In the genomic region with DNA sequence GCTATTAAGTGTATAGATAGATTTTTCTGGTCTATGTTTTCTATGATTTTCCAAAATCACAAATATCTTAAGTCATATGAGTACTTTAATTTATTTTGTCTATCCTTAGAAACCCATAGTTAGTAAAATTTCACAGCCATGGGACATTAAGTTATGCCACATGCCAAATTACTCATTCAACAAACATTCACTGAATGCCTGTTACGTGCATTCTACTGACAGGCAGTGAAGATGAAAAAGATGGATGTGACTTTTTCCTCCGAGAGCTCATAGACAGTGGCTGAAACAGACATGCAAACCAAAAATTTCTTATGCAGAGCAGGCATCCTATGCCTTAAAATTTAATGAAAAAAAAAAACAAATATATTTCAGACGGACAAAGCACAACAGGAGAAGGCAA, we compare ENCODE assay signal across 24 cellular contexts.
DNase-seq lines count a peak whose midpoint lies in the region; ATAC-seq, FAIRE-seq and TF ChIP-seq lines count a peak whose summit lies in the region.
"Had no signal": no experiment of that assay in that cellular context is flagged by ENCODE, and none has a peak within 500 bp of the region (broad histone marks: within the 10 kb centered on the region; RNA-seq: fewer than 3 reads in every experiment).

No MANE protein-coding gene starts in this region.

- 70 to 80% (median 76%) methylated on average over 3 of the region's 3 CpGs for WGBS in small intestine, 3 donors

- H3K4me3 Mint-ChIP-seq in activated naive CD8-positive, alpha-beta T cell treated with anti-CD3 and anti-CD28 coated beads, Interleukin-2, amount 50 U/mL, for 24 hours = no peak overlapping the region
- H3K4me3 Mint-ChIP-seq in immature natural killer cell = no peak overlapping the region
- H3K4me3 Mint-ChIP-seq: activated CD4-positive, alpha-beta T cell treated with anti-CD3 and anti-CD28 coated beads for 36 hours; H9; natural killer cell treated with Interleukin-12 subunit alpha and Interleukin-12 subunit beta and Interleukin-15 and Interleukin-18, amount 100 ng/mL, for 72 hours had no signal

- no peak for TF ChIP-seq POLR2A in H54 (IDR thresholded peaks at IDR 0.05; ENCODE audit: low read depth, low read length)

- no peaks in the 10 kb centered on the region for H3K4me1 Mint-ChIP-seq in activated naive CD8-positive, alpha-beta T cell treated with anti-CD3 and anti-CD28 coated beads, Interleukin-2, amount 50 U/mL, for 24 hours
- H3K4me1 Mint-ChIP-seq in immature natural killer cell = no peaks in the 10 kb centered on the region
- H3K4me1 Mint-ChIP-seq: activated CD4-positive, alpha-beta T cell treated with anti-CD3 and anti-CD28 coated beads for 36 hours; H9 had no signal

- no peak overlapping the region for H3K27ac Mint-ChIP-seq in activated naive CD8-positive, alpha-beta T cell treated with anti-CD3 and anti-CD28 coated beads, Interleukin-2, amount 50 U/mL, for 24 hours
- H3K27ac Mint-ChIP-seq in immature natural killer cell = no peak overlapping the region
- H3K27ac Mint-ChIP-seq: activated CD4-positive, alpha-beta T cell treated with anti-CD3 and anti-CD28 coated beads for 36 hours; H9; natural killer cell treated with Interleukin-12 subunit alpha and Interleukin-12 subunit beta and Interleukin-15 and Interleukin-18, amount 100 ng/mL, for 72 hours had no signal

- no peak for ATAC-seq in activated naive CD8-positive, alpha-beta T cell treated with anti-CD3 and anti-CD28 coated beads, Interleukin-2, amount 50 U/mL, for 24 hours
- ATAC-seq: activated CD4-positive, alpha-beta T cell treated with anti-CD3 and anti-CD28 coated beads for 36 hours; lower lobe of right lung; natural killer cell treated with Interleukin-12 subunit alpha and Interleukin-12 subunit beta and Interleukin-15 and Interleukin-18, amount 100 ng/mL, for 72 hours had no signal

- DNase-seq in AG04449 (ENCODE audit: low read depth, low spot score) (peak; percentile 66), H54 (ENCODE audit: insufficient read length, low spot score) (no peak), astrocyte of the hippocampus (ENCODE audit: low read depth, low spot score) (peak; percentile 56), iris pigment epithelial cell (ENCODE audit: low read depth) (peak; percentile 64), small intestine (no peak), GM13977 (ENCODE audit: low spot score) (no peak), immature natural killer cell (no peak)
- no peak for DNase-seq in activated naive CD8-positive, alpha-beta T cell treated with anti-CD3 and anti-CD28 coated beads, Interleukin-2, amount 50 U/mL, for 24 hours
- DNase-seq: ACHN; activated CD4-positive, alpha-beta T cell treated with anti-CD3 and anti-CD28 coated beads for 36 hours; activated CD8-positive, alpha-beta memory T cell treated with anti-CD3 and anti-CD28 coated beads, Interleukin-2, amount 50 U/mL, for 48 hours; Calu3; effector memory CD4-positive, alpha-beta T cell; GDM1; H9; lower lobe of right lung; MM.1S; NCI-H2029 treated with DMSO at 0.1 percent for 48 hours; NCI-H526; OCI-M1; T1000 had no signal

- CTCF ChIA-PET in AG04449 (lab: Yijun Ruan, JAX) = no interaction called here

- TF ChIP-seq CTCF in AG04449 (IDR thresholded peaks at IDR 0.05; ENCODE audit: insufficient read depth, low read length, missing control alignments) = no peak
- no peak for TF ChIP-seq CTCF in GM13977 (IDR thresholded peaks at IDR 0.05; ENCODE audit: extremely low read depth, insufficient read depth, missing control alignments)

- FAIRE-seq in H54 (lab: Jason Lieb, UNC) (peak; percentile 30), small intestine (lab: Jason Lieb, UNC) (no peak)
- FAIRE-seq: frontal cortex, urothelium cell line had no signal

- peaks cover 6% of the 10 kb centered on the region for H3K9me3 ChIP-seq in small intestine (ENCODE audit: control insufficient read depth, low read depth)
- H3K9me3 ChIP-seq: lower lobe of right lung had no signal

- no peaks in the 10 kb centered on the region for H3K36me3 Mint-ChIP-seq in activated naive CD8-positive, alpha-beta T cell treated with anti-CD3 and anti-CD28 coated beads, Interleukin-2, amount 50 U/mL, for 24 hours (ENCODE audit: low read depth)
- no peaks in the 10 kb centered on the region for H3K36me3 Mint-ChIP-seq in immature natural killer cell

- no peaks in the 10 kb centered on the region for H3K27me3 Mint-ChIP-seq in activated naive CD8-positive, alpha-beta T cell treated with anti-CD3 and anti-CD28 coated beads, Interleukin-2, amount 50 U/mL, for 24 hours
- no peaks in the 10 kb centered on the region for H3K27me3 Mint-ChIP-seq in immature natural killer cell (ENCODE audit: low read depth in 3 of 3)
- H3K27me3 Mint-ChIP-seq: activated CD4-positive, alpha-beta T cell treated with anti-CD3 and anti-CD28 coated beads for 36 hours; natural killer cell treated with Interleukin-12 subunit alpha and Interleukin-12 subunit beta and Interleukin-15 and Interleukin-18, amount 100 ng/mL, for 72 hours had no signal

- POLR2A ChIA-PET in AG04449 (lab: Yijun Ruan, JAX) = interaction anchor here (0.8 kb wide), 1 partner anchor 83 kb away, joined by 4 read pairs; no protein-coding TSS in a partner anchor

- no peaks in the 10 kb centered on the region for H3K4me1 ChIP-seq in small intestine (ENCODE audit: control insufficient read depth in 2 of 2, insufficient read depth in 1 of 2, low read depth in 1 of 2, low read length in 1 of 2)
- H3K4me1 ChIP-seq: lower lobe of right lung had no signal

- H3K36me3 ChIP-seq in small intestine (ENCODE audit: control insufficient read depth in 2 of 2, insufficient read depth in 2 of 2, low read length in 2 of 2) = no peaks in the 10 kb centered on the region
- H3K36me3 ChIP-seq: lower lobe of right lung had no signal

- H3K4me3 ChIP-seq in AG04449 (ENCODE audit: low read depth, low read length) (no peak overlapping the region), small intestine (ENCODE audit: low read depth in 1 of 2, low read length in 2 of 2) (no peak overlapping the region)
- H3K4me3 ChIP-seq: lower lobe of right lung had no signal

- in situ Hi-C loops in GM13977 (cut with MboI; ENCODE audit: low pct_unique_long_range_greater_than_20kb, low sequenced_read_pairs, unreplicated experiment) = no loop called here

- H3K27me3 ChIP-seq in small intestine (ENCODE audit: control insufficient read depth in 2 of 2, insufficient read depth in 2 of 2, low read length in 2 of 2) = no peaks in the 10 kb centered on the region

- H3K27ac ChIP-seq in small intestine (ENCODE audit: low read depth in 1 of 2, low read length in 1 of 2) = no peak overlapping the region
- H3K27ac ChIP-seq: lower lobe of right lung had no signal

- peaks cover 4% of the 10 kb centered on the region for H3K9me3 Mint-ChIP-seq in activated naive CD8-positive, alpha-beta T cell treated with anti-CD3 and anti-CD28 coated beads, Interleukin-2, amount 50 U/mL, for 24 hours
- H3K9me3 Mint-ChIP-seq in immature natural killer cell = peaks cover 4 to 22% (median 12%) of the 10 kb centered on the region in 6 donors

Comparison
In these comparisons a context has a peak if more than half of its experiments do, and no peak if none do; other contexts are left out.
1. DNase-seq: peak in AG04449 (single experiment), astrocyte of the hippocampus (single experiment) and iris pigment epithelial cell (single experiment); none in H54 (single experiment), small intestine (single experiment), activated naive CD8-positive, alpha-beta T cell treated with anti-CD3 and anti-CD28 coated beads, Interleukin-2, amount 50 U/mL, for 24 hours (single experiment), GM13977 (single experiment) and immature natural killer cell (0 of 3).